10 cellular contexts compared by ENCODE assay signal in the genomic region with DNA sequence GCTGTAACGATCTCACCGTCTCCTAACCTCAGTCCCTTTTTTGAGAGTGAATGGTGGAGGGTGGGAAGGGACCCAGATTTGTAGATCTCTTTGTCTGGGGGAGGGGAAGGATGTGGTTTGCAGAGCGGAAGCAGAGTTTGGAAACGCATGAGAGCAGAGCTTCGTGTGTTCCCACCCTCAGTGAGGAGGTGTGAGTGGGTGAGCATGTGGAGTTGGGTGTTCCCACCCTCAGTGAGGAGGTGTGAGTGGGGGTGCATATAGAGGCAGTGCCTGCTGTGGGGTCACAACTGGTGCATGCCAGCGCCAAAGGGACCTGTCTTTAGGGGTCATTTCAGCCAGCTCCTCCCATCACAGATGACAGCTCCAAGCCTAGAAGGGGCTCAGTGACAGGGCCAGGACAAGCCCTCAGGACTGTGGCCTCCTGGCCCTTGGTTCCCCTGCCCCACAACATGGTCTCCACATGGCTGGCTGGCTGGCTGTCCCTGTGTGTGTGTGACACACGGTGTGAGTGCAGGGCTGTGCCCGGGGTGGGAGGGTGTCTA. TPM values are rescaled to one million over a fixed set of nuclear protein-coding genes. Genes with fewer than 3 reads are reported as not detected.
DNase-seq lines count a peak whose midpoint lies in the region; ATAC-seq and TF ChIP-seq lines count a peak whose summit lies in the region.
"Had no signal": no experiment of that assay in that cellular context is flagged by ENCODE, and none has a peak within 500 bp of the region (broad histone marks: within the 10 kb centered on the region; RNA-seq: fewer than 3 reads in every experiment).

No MANE protein-coding gene starts in this region.

- H3K4me3 ChIP-seq in body of pancreas, result no peak overlapping the region

- DNase-seq in GF-D8 (lab: John Stamatoyannopoulos, UW), result peak; percentile 57
- DNase-seq in T-helper 17 cell, result peak; percentile 30 to 63 (median 40)
- DNase-seq in stimulated activated CD4-positive, alpha-beta T cell treated with anti-CD3 and anti-CD28 coated beads, Interleukin-4, amount 100 ng/mL, for 1 hour, result peak; percentile 43
- DNase-seq in HuH-7.5 (ENCODE audit: low spot score), result no peak
- DNase-seq in body of pancreas, result no peak
- DNase-seq in NCI-H1105 (lab: John Stamatoyannopoulos, UW), result no peak
- no peak for DNase-seq in hepatic stellate cell (ENCODE audit: low spot score)
- DNase-seq: cerebellar nuclear complex, NCI-H446 treated with DMSO at 0.1 percent for 48 hours had no signal

- peaks cover 36% of the 10 kb centered on the region for H3K4me1 ChIP-seq in body of pancreas

- ATAC-seq in T-helper 17 cell (peak; percentile 63), body of pancreas (no peak)

- H3K9me3 ChIP-seq in T-helper 17 cell (ENCODE audit: control insufficient read depth, low read length, poor library complexity, severe bottlenecking), result no peaks in the 10 kb centered on the region
- H3K9me3 ChIP-seq in body of pancreas, result no peaks in the 10 kb centered on the region

- intact Hi-C loops in body of pancreas (cut with DNase I), result no loop called here

- no peak overlapping the region for H3K27ac ChIP-seq in body of pancreas

- H3K4me3 Mint-ChIP-seq in T-helper 17 cell, result peak overlapping the region; percentile 81
- H3K4me3 Mint-ChIP-seq in activated naive CD4-positive, alpha-beta T cell treated with anti-CD3 and anti-CD28 coated beads, Interleukin-2, amount 50 U/mL, for 24 hours, result peak overlapping the region; percentile 76

- H3K27me3 ChIP-seq in body of pancreas, result no peaks in the 10 kb centered on the region

- TF ChIP-seq CTCF in body of pancreas (IDR thresholded peaks at IDR 0.05), result no peak

- 51 to 84% methylated on average over 7 of the region's 8 CpGs for whole genome bisulfite sequencing in body of pancreas, 2 donors

- TF ChIP-seq POLR2A in body of pancreas (IDR thresholded peaks at IDR 0.05), result no peak

- H3K9me3 Mint-ChIP-seq in activated naive CD4-positive, alpha-beta T cell treated with anti-CD3 and anti-CD28 coated beads, Interleukin-2, amount 50 U/mL, for 24 hours, result no peaks in the 10 kb centered on the region

- no peaks in the 10 kb centered on the region for H3K36me3 ChIP-seq in body of pancreas (replicated peaks in 1 of 2; ENCODE audit: insufficient read depth in 1 of 2, low read depth in 2 of 2)

- peaks cover 4% of the 10 kb centered on the region for H3K36me3 Mint-ChIP-seq in T-helper 17 cell (ENCODE audit: low read depth)
- peaks cover 3% of the 10 kb centered on the region for H3K36me3 Mint-ChIP-seq in activated naive CD4-positive, alpha-beta T cell treated with anti-CD3 and anti-CD28 coated beads, Interleukin-2, amount 50 U/mL, for 24 hours

- peak overlapping the region; percentile 93 for H3K27ac Mint-ChIP-seq in T-helper 17 cell
- peak overlapping the region; percentile 94 for H3K27ac Mint-ChIP-seq in activated naive CD4-positive, alpha-beta T cell treated with anti-CD3 and anti-CD28 coated beads, Interleukin-2, amount 50 U/mL, for 24 hours

- H3K4me1 Mint-ChIP-seq in T-helper 17 cell, result peaks cover 48% of the 10 kb centered on the region
- peaks cover 76% of the 10 kb centered on the region for H3K4me1 Mint-ChIP-seq in activated naive CD4-positive, alpha-beta T cell treated with anti-CD3 and anti-CD28 coated beads, Interleukin-2, amount 50 U/mL, for 24 hours

- H3K27me3 Mint-ChIP-seq in T-helper 17 cell, result no peaks in the 10 kb centered on the region
- H3K27me3 Mint-ChIP-seq in activated naive CD4-positive, alpha-beta T cell treated with anti-CD3 and anti-CD28 coated beads, Interleukin-2, amount 50 U/mL, for 24 hours, result no peaks in the 10 kb centered on the region

RNA-seq across cellular contexts. Expression of a gene that starts 1.8 kb away (rescaled TPM):
- total RNA-seq in T-helper 17 cell (10 to 100 TPM; 12.0 to 12.8 TPM), body of pancreas (10 to 100 TPM; 11.2 TPM)

RNA-seq across cellular contexts. Expression of a gene that starts 19.8 kb away (rescaled TPM):
- total RNA-seq in T-helper 17 cell, result not detected
- total RNA-seq in body of pancreas, result 1 to 10 TPM; 5.9 to 9.3 TPM

RNA-seq across cellular contexts. Expression of a gene that starts 23.3 kb away (rescaled TPM):
- total RNA-seq in T-helper 17 cell (100 to 1,000 TPM; 304 to 334 TPM), body of pancreas (100 to 1,000 TPM in 1 of 2 donors, 10 to 100 TPM in 1; 90.8 to 121 TPM)

RNA-seq across cellular contexts. Expression of a gene that starts 24.2 kb away (rescaled TPM):
- total RNA-seq in T-helper 17 cell (10 to 100 TPM; 78.5 to 85.5 TPM), body of pancreas (10 to 100 TPM; 68.2 to 99.2 TPM)

RNA-seq across cellular contexts. Expression of a gene that starts 53.6 kb away (rescaled TPM):
- 1 to 10 TPM in 1 of 2 donors, under 1 TPM in 1; 0.60 to 1.1 TPM for total RNA-seq in T-helper 17 cell
- total RNA-seq in body of pancreas, result 10 to 100 TPM in 1 of 2 donors, 1 to 10 TPM in 1; 3.9 to 11.2 TPM

Comparison
In these comparisons a context has a peak if more than half of its experiments do, and no peak if none do; other contexts are left out.
1. DNase-seq: peak in GF-D8 (single experiment), T-helper 17 cell (3 of 3) and stimulated activated CD4-positive, alpha-beta T cell treated with anti-CD3 and anti-CD28 coated beads, Interleukin-4, amount 100 ng/mL, for 1 hour (single experiment); none in HuH-7.5 (single experiment), body of pancreas (0 of 4), NCI-H1105 (single experiment) and hepatic stellate cell (single experiment).
2. RNA of a gene that starts 19.8 kb away (total RNA-seq): 5.9 to 9.3 TPM in body of pancreas; not detected in T-helper 17 cell; every median in the first group is over 4 times any median in the second.